In the genomic region with DNA sequence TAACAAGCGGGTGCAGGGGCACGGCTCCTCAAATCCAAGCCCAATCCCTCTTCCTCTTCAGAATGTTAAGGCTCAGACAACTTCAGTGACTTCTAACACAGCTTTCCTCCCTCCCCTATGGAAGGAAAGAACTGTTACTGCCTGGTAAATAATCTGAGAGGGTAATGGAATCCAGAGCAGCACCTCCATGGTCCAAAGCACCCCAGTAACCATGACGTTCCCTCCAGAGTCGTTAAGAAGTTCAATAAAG, we compare ENCODE assay signal across 8 cellular contexts. TPM values are rescaled to one million over a fixed set of nuclear protein-coding genes. Genes with fewer than 3 reads are reported as not detected.
A peak's percentile ranks its signal among the peaks of the same experiment; 100 is the strongest.
DNase-seq lines count a peak whose midpoint lies in the region; ATAC-seq, FAIRE-seq and TF ChIP-seq lines count a peak whose summit lies in the region.

No MANE protein-coding gene starts in this region.

- no peak for TF ChIP-seq POLR2A in GM12891 (IDR thresholded peaks at IDR 0.05; ENCODE audit: low read depth, low read length)

- DNase-seq in GM12891 (ENCODE audit: insufficient read length, low spot score) (no peak), foreskin keratinocyte (no peak), skeletal muscle cell (ENCODE audit: low read depth) (no peak), GM20000 (ENCODE audit: low spot score) (no peak), SK-N-DZ (ENCODE audit: low spot score) (no peak)

- H3K4me3 ChIP-seq in skeletal muscle cell (ENCODE audit: low read depth, low read length), result peak overlapping the region; percentile 92

- no peaks in the 10 kb centered on the region for H3K27me3 ChIP-seq in foreskin keratinocyte

- ATAC-seq in foreskin keratinocyte (no peak), GM21367 (IDR thresholded peaks at IDR 0.05; ENCODE audit: unreplicated experiment) (no peak), HG02759 (IDR thresholded peaks at IDR 0.05; ENCODE audit: unreplicated experiment) (no peak)

- H3K4me1 ChIP-seq in foreskin keratinocyte, result peaks cover 14% of the 10 kb centered on the region

- TF ChIP-seq CTCF in VCaP (conservative IDR thresholded peaks at IDR 0.05) (no peak), foreskin keratinocyte (conservative IDR thresholded peaks at IDR 0.05) (no peak), GM20000 (IDR thresholded peaks at IDR 0.05; ENCODE audit: extremely low read depth, missing control alignments) (no peak)

- H3K27ac ChIP-seq in VCaP, result peak overlapping the region; percentile 97
- peak overlapping the region; percentile 36 for H3K27ac ChIP-seq in foreskin keratinocyte

- peak; percentile 75 for FAIRE-seq in GM12891 (lab: Jason Lieb, UNC)

TF ChIP-seq in GM12891, 5 proteins besides CTCF, POLR2A, EP300 and RAD21:
- TF ChIP-seq TAF1 (IDR thresholded peaks at IDR 0.05; ENCODE audit: low read depth, low read length) (no peak), POLR2AphosphoS5 (IDR thresholded peaks at IDR 0.05; ENCODE audit: low read depth, low read length) (no peak), PAX5 (IDR thresholded peaks at IDR 0.05; ENCODE audit: insufficient read depth, low read length, severe bottlenecking) (no peak), SPI1 (IDR thresholded peaks at IDR 0.05; ENCODE audit: low read depth, low read length) (no peak), POU2F2 (IDR thresholded peaks at IDR 0.05; ENCODE audit: low read depth, low read length) (no peak)

RNA-seq across cellular contexts. Expression of a gene that starts 1.0 kb away (rescaled TPM):
- polyA plus RNA-seq in GM12891 (2012; ENCODE audit: low read depth, missing spikeins), result 62.1 TPM
- total RNA-seq in foreskin keratinocyte, result 110 and 111 TPM in 2 replicates
- 81.6 and 89.1 TPM in 2 replicates for polyA plus RNA-seq in foreskin keratinocyte
- 123 and 134 TPM in 2 replicates for polyA plus RNA-seq in SK-N-DZ (2014; cell fraction: cytosol; rRNA removed)
- 382 and 407 TPM in 2 replicates for polyA plus RNA-seq in SK-N-DZ (2014; cell fraction: nucleus; rRNA removed)

RNA-seq across cellular contexts. Expression of a gene that starts 57.7 kb away (rescaled TPM):
- polyA plus RNA-seq in GM12891 (2012; ENCODE audit: low read depth, missing spikeins), result 0.06 TPM
- 0.11 and 0.24 TPM in 2 replicates for total RNA-seq in foreskin keratinocyte
- polyA plus RNA-seq in foreskin keratinocyte, result 0.29 and 0.38 TPM in 2 replicates
- 0.12 TPM in 1 of 2 replicates, not detected in the other for polyA plus RNA-seq in SK-N-DZ (2014; cell fraction: cytosol; rRNA removed)
- polyA plus RNA-seq in SK-N-DZ (2014; cell fraction: nucleus; rRNA removed), result 1.8 TPM in 1 of 2 replicates, not detected in the other
